16 cellular contexts compared by ENCODE assay signal in genomic region chr2:203412555-203413331, GRCh38.
DNase-seq lines count a peak whose midpoint lies in the region; ATAC-seq, FAIRE-seq and TF ChIP-seq lines count a peak whose summit lies in the region.
"Had no signal": no experiment of that assay in that cellular context is flagged by ENCODE, and none has a peak within 500 bp of the region (broad histone marks: within the 10 kb centered on the region; RNA-seq: fewer than 3 reads in every experiment).

No MANE protein-coding gene starts in this region.

- H3K27ac Mint-ChIP-seq in neural crest cell (ENCODE audit: unreplicated experiment) = peak overlapping the region; percentile 7

- no peak overlapping the region for H3K4me3 Mint-ChIP-seq in neural crest cell

- TF ChIP-seq CTCF in fibroblast of the aortic adventitia (IDR thresholded peaks at IDR 0.05; ENCODE audit: insufficient read depth, low read length) (no peak), neural crest cell (conservative IDR thresholded peaks at IDR 0.05) (no peak), GM13976 (IDR thresholded peaks at IDR 0.05; ENCODE audit: borderline replicate concordance, control extremely low read depth, extremely low read depth, insufficient read depth, missing control alignments) (no peak)

- H3K36me3 Mint-ChIP-seq in neural crest cell (ENCODE audit: low read depth) = peaks cover 27% of the 10 kb centered on the region

- no peaks in the 10 kb centered on the region for H3K9me3 Mint-ChIP-seq in neural crest cell

- ATAC-seq in HG03175 (IDR thresholded peaks at IDR 0.05; ENCODE audit: unreplicated experiment) (peak; percentile 55), GM21723 (IDR thresholded peaks at IDR 0.05; ENCODE audit: unreplicated experiment) (no peak)

- H3K4me3 ChIP-seq in fibroblast of the aortic adventitia (ENCODE audit: low read depth, low read length) = no peak overlapping the region
- H3K4me3 ChIP-seq: sigmoid colon had no signal

- no peak for DNase-seq in GM18507 (ENCODE audit: extremely low spot score, insufficient read length, low read depth)
- DNase-seq in fibroblast of the aortic adventitia (ENCODE audit: low read depth) = peak; percentile 48
- no peak for DNase-seq in neural crest cell (ENCODE audit: low read depth, low spot score)
- DNase-seq in GM13976 (ENCODE audit: low spot score) = no peak
- DNase-seq in RKO (ENCODE audit: low spot score) = no peak
- no peak for DNase-seq in activated effector memory CD4-positive, alpha-beta T cell treated with anti-CD3 and anti-CD28 coated beads, Interleukin-2, amount 50 U/mL, for 16 hours
- DNase-seq: activated CD4-positive, CD25-positive, alpha-beta regulatory T cell; activated effector memory CD4-positive, alpha-beta T cell treated with Interleukin-2 at 50 U/mL for 16 hours; head of caudate nucleus; KG1; SHP77; sigmoid colon; T-helper 2 cell had no signal

- H3K4me1 Mint-ChIP-seq in neural crest cell = no peaks in the 10 kb centered on the region

- FAIRE-seq in GM18507 (lab: Jason Lieb, UNC) = peak; percentile 5
- FAIRE-seq: keratinocyte had no signal

- no peaks in the 10 kb centered on the region for H3K27me3 Mint-ChIP-seq in neural crest cell (ENCODE audit: low read depth)

- in situ Hi-C loops in GM13976 (cut with MboI; ENCODE audit: low sequenced_read_pairs, unreplicated experiment) = no loop called here
